In the genomic region with DNA sequence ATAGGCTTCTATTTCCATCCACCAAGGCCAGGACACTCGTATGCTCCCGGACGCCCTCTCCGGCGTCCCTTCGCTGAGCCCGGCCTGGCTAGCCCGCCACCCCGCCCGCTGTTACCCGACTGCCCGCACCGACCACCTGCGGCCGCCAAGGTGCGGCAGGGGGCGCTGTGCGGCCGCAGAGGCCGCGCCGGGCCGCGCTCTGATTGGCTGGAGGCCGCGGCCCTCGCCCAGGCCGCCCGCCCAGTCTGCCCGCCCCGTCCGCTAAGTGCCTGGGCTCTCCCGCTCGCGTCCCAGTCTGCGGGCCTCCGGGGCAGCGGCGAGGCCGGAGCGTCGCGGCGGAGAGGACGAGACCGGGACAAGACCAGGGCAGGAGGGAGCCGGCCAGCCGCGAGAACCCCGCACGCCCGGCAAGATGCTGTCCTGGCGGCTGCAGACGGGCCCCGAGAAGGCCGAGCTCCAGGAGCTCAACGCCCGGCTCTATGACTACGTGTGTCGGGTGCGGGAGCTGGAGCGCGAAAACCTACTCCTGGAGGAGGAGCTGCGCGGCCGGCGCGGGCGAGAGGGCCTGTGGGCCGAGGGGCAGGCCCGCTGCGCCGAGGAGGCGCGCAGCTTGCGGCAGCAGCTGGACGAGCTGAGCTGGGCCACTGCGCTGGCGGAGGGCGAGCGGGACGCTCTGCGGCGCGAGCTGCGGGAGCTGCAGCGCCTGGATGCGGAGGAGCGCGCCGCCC, we compare ENCODE assay signal across 8 cellular contexts. TPM values are rescaled to one million over a fixed set of nuclear protein-coding genes. Genes with fewer than 3 reads are reported as not detected.
DNase-seq lines count a peak whose midpoint lies in the region; ATAC-seq and TF ChIP-seq lines count a peak whose summit lies in the region.

A gene with protein sequence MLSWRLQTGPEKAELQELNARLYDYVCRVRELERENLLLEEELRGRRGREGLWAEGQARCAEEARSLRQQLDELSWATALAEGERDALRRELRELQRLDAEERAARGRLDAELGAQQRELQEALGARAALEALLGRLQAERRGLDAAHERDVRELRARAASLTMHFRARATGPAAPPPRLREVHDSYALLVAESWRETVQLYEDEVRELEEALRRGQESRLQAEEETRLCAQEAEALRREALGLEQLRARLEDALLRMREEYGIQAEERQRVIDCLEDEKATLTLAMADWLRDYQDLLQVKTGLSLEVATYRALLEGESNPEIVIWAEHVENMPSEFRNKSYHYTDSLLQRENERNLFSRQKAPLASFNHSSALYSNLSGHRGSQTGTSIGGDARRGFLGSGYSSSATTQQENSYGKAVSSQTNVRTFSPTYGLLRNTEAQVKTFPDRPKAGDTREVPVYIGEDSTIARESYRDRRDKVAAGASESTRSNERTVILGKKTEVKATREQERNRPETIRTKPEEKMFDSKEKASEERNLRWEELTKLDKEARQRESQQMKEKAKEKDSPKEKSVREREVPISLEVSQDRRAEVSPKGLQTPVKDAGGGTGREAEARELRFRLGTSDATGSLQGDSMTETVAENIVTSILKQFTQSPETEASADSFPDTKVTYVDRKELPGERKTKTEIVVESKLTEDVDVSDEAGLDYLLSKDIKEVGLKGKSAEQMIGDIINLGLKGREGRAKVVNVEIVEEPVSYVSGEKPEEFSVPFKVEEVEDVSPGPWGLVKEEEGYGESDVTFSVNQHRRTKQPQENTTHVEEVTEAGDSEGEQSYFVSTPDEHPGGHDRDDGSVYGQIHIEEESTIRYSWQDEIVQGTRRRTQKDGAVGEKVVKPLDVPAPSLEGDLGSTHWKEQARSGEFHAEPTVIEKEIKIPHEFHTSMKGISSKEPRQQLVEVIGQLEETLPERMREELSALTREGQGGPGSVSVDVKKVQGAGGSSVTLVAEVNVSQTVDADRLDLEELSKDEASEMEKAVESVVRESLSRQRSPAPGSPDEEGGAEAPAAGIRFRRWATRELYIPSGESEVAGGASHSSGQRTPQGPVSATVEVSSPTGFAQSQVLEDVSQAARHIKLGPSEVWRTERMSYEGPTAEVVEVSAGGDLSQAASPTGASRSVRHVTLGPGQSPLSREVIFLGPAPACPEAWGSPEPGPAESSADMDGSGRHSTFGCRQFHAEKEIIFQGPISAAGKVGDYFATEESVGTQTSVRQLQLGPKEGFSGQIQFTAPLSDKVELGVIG (N-terminal part only) (plus strand): TSS at position 293 of the 728 bp plus-strand sequence. CDS start 120 bp downstream, at position 413.

- WGBS in transverse colon (ENCODE audit: low coverage in 1 of 2), 2 donors = 1% methylated on average over 56 of the region's 91 CpGs; no CpG with 5 or more reads in 1 of the 2 donors

- H3K27ac ChIP-seq in transverse colon = peak within 1 kb of the TSS; percentile 86 to 92 (median 90)

- intact Hi-C loops in natural killer cell (cut with micrococcal nuclease) (loop anchor here (5.0 kb wide), 1 partner anchor 107 kb away; no protein-coding TSS in a partner anchor), transverse colon (cut with DNase I; ENCODE audit: low total_unique reads) (loop anchor here (2.0 to 5.0 kb wide), 2 partner anchors 67 to 108 kb away; no protein-coding TSS in a partner anchor)

- no peak for TF ChIP-seq EP300 in transverse colon (IDR thresholded peaks at IDR 0.05; ENCODE audit: low read depth)

- ATAC-seq in HG02981 (IDR thresholded peaks at IDR 0.05; ENCODE audit: unreplicated experiment) (peak; percentile 62), natural killer cell (peak; percentile 36 to 69 (median 63))

- H3K9me3 Mint-ChIP-seq in natural killer cell = no peaks in the 10 kb centered on the region

- H3K36me3 ChIP-seq in transverse colon = no peaks in the 10 kb centered on the region

- DNase-seq in AG20443 (ENCODE audit: low spot score) (peak; percentile 94), NCI-H2171 treated with DMSO at 0.1 percent for 48 hours (lab: John Stamatoyannopoulos, UW) (peak; percentile 69), foreskin fibroblast (peak; percentile 72 to 90), natural killer cell (peak; percentile 12), transverse colon (peak; percentile 72)
- peak; percentile 63 to 74 for DNase-seq in activated T-cell treated with anti-CD3 and anti-CD28 coated beads, Interleukin-2, amount 50 U/mL, for 48 hours

- peaks cover 0 to 10% of the 10 kb centered on the region in 2 donors for H3K4me1 Mint-ChIP-seq in natural killer cell

- no peak within 1 kb of the TSS for H3K27ac Mint-ChIP-seq in natural killer cell

- peak; percentile 37 for TF ChIP-seq POLR2A in GM18526 (IDR thresholded peaks at IDR 0.05; ENCODE audit: extremely low read depth, insufficient read length)
- TF ChIP-seq POLR2A in transverse colon (IDR thresholded peaks at IDR 0.05) = peak; percentile 59

- peaks cover 56% of the 10 kb centered on the region for H3K27me3 ChIP-seq in transverse colon

- in situ Hi-C loops in transverse colon (cut with MboI; ENCODE audit: low pct_ligation_motif_present in 1 of 4, low pct_unique_long_range_greater_than_20kb in 1 of 4, low sequenced_read_pairs in 3 of 4) = loop anchor here in 3 of 4 donors (5.0 to 10.0 kb wide), 2 partner anchors 100 to 107 kb away; no protein-coding TSS in a partner anchor

- TF ChIP-seq CTCF in foreskin fibroblast (IDR thresholded peaks at IDR 0.05; ENCODE audit: low read depth, low read length) (peak; percentile 39), natural killer cell (IDR thresholded peaks at IDR 0.05) (no peak), transverse colon (IDR thresholded peaks at IDR 0.05) (peak; percentile 39 to 79 (median 64))

- H3K4me3 ChIP-seq in foreskin fibroblast (ENCODE audit: low read depth in 1 of 2, low read length in 2 of 2) (peak within 1 kb of the TSS; percentile 49), transverse colon (peak within 1 kb of the TSS; percentile 50 to 63 (median 56))

- peaks cover 0 to 17% (median 12%) of the 10 kb centered on the region in 4 donors for H3K4me1 ChIP-seq in transverse colon

- peak within 1 kb of the TSS; percentile 60 for H3K4me3 Mint-ChIP-seq in natural killer cell

- no peaks in the 10 kb centered on the region for H3K9me3 ChIP-seq in transverse colon

- H3K27me3 Mint-ChIP-seq in natural killer cell (ENCODE audit: low read depth in 2 of 2) = peaks cover 32 to 36% of the 10 kb centered on the region in 2 donors

- H3K36me3 Mint-ChIP-seq in natural killer cell = no peaks in the 10 kb centered on the region

RNA-seq across cellular contexts. Expression of the gene that starts here (rescaled TPM):
- total RNA-seq in natural killer cell (under 1 TPM; 0.11 to 0.48 (median 0.42) TPM), transverse colon (100 to 1,000 TPM in 2 of 4 donors, 10 to 100 TPM in 2; 98.3 to 414 (median 158) TPM)

Comparison
In these comparisons a context has a peak if more than half of its experiments do, and no peak if none do; other contexts are left out.
1. Peak in every context shown above with its lines: DNase-seq, ATAC-seq, H3K4me3 ChIP-seq and H3K27ac ChIP-seq.
2. RNA of the gene that starts here (total RNA-seq): 98.3 to 414 TPM in transverse colon; 0.11 to 0.48 TPM in natural killer cell; every median in the first group is over 10 times any median in the second.
3. Peak in DNase-seq and ATAC-seq in natural killer cell; RNA of the gene not detected or under 1 TPM.
4. DNase-seq: peak in every context shown above with its lines; median percentile 94 in AG20443; 81 in foreskin fibroblast; 72 in transverse colon; 69 in NCI-H2171 treated with DMSO at 0.1 percent for 48 hours; 68 in activated T-cell treated with anti-CD3 and anti-CD28 coated beads, Interleukin-2, amount 50 U/mL, for 48 hours; 12 in natural killer cell.